ENCODE assay signal across 14 cellular contexts in genomic region chr1:211833174-211833820, GRCh38. TPM values are rescaled to one million over a fixed set of nuclear protein-coding genes. Genes with fewer than 3 reads are reported as not detected.
DNase-seq lines count a peak whose midpoint lies in the region; ATAC-seq lines count a peak whose summit lies in the region.
"Had no signal": no experiment of that assay in that cellular context is flagged by ENCODE, and none has a peak within 500 bp of the region (broad histone marks: within the 10 kb centered on the region; RNA-seq: fewer than 3 reads in every experiment).

No MANE protein-coding gene starts in this region.

- peak; percentile 71 for ATAC-seq in stimulated activated naive CD8-positive, alpha-beta T cell treated with anti-CD3 and anti-CD28 coated beads, Interleukin-15, amount 100 ng/mL, for 72 hours
- ATAC-seq in HG02885 (IDR thresholded peaks at IDR 0.05; ENCODE audit: poor library complexity, unreplicated experiment): no peak
- ATAC-seq in HG02970 (IDR thresholded peaks at IDR 0.05; ENCODE audit: low FRiP score, unreplicated experiment): no peak
- ATAC-seq: left lobe of liver had no signal

- H2BK15ac ChIP-seq in mesenchymal stem cell (ENCODE audit: low read depth, poor library complexity, severe bottlenecking): no peak overlapping the region

- peaks cover 0 to 10% of the 10 kb centered on the region in 2 experiments for H3K27me3 ChIP-seq in mesenchymal stem cell (ENCODE audit: control insufficient read depth in 1 of 2, insufficient read depth in 1 of 2, low read length in 2 of 2)
- H3K27me3 ChIP-seq: Peyer's patch, uterus had no signal

- peak overlapping the region; percentile 76 for H3K27ac Mint-ChIP-seq in activated naive CD8-positive, alpha-beta T cell treated with anti-CD3 and anti-CD28 coated beads for 36 hours
- H3K27ac Mint-ChIP-seq in stimulated activated naive CD8-positive, alpha-beta T cell treated with anti-CD3 and anti-CD28 coated beads, Interleukin-15, amount 100 ng/mL, for 72 hours: peak overlapping the region in 1 of 2 donors; percentile 78

- H3K9ac ChIP-seq in mesenchymal stem cell (ENCODE audit: low read length): no peak overlapping the region

- H3K18ac ChIP-seq in mesenchymal stem cell (ENCODE audit: low read depth in 1 of 2, low read length in 2 of 2): no peak overlapping the region

- peaks cover 4% of the 10 kb centered on the region for H3K4me1 ChIP-seq in mesenchymal stem cell (ENCODE audit: control insufficient read depth, insufficient read depth, low read depth, low read length)
- H3K4me1 ChIP-seq: uterus had no signal

- peaks cover 46% of the 10 kb centered on the region for H3K4me1 Mint-ChIP-seq in activated naive CD8-positive, alpha-beta T cell treated with anti-CD3 and anti-CD28 coated beads for 36 hours
- H3K4me1 Mint-ChIP-seq in stimulated activated naive CD8-positive, alpha-beta T cell treated with anti-CD3 and anti-CD28 coated beads, Interleukin-15, amount 100 ng/mL, for 72 hours: peaks cover 61% of the 10 kb centered on the region

- H3K4me2 ChIP-seq in mesenchymal stem cell (ENCODE audit: low read length, poor library complexity, severe bottlenecking): no peak overlapping the region

- peaks cover 7% of the 10 kb centered on the region for H3K36me3 Mint-ChIP-seq in activated naive CD8-positive, alpha-beta T cell treated with anti-CD3 and anti-CD28 coated beads for 36 hours

- H3K14ac ChIP-seq in mesenchymal stem cell (ENCODE audit: low read length in 2 of 2): no peak overlapping the region

- H3K27me3 Mint-ChIP-seq in activated naive CD8-positive, alpha-beta T cell treated with anti-CD3 and anti-CD28 coated beads for 36 hours: no peaks in the 10 kb centered on the region
- peaks cover 9% of the 10 kb centered on the region for H3K27me3 Mint-ChIP-seq in stimulated activated naive CD8-positive, alpha-beta T cell treated with anti-CD3 and anti-CD28 coated beads, Interleukin-15, amount 100 ng/mL, for 72 hours

- H3K79me1 ChIP-seq in mesenchymal stem cell (replicated peaks; ENCODE audit: low read length, poor library complexity, severe bottlenecking): peaks cover 2% of the 10 kb centered on the region

- no peak overlapping the region for H3K23ac ChIP-seq in mesenchymal stem cell (ENCODE audit: low read length in 2 of 2)

- H4K91ac ChIP-seq in mesenchymal stem cell (ENCODE audit: low read length): no peak overlapping the region

- H3K36me3 ChIP-seq in mesenchymal stem cell (ENCODE audit: control insufficient read depth in 1 of 2, insufficient read depth in 2 of 2, low read depth in 1 of 2, low read length in 2 of 2): no peaks in the 10 kb centered on the region
- H3K36me3 ChIP-seq: esophagus muscularis mucosa, Peyer's patch, uterus had no signal

- DNase-seq in stimulated activated CD4-positive, alpha-beta T cell treated with anti-CD3 and anti-CD28 coated beads, Interleukin-15, amount 100 ng/mL, for 24 hours: peak; percentile 23
- DNase-seq in stimulated activated CD4-positive, alpha-beta T cell treated with anti-CD3 and anti-CD28 coated beads, Interleukin-4, amount 100 ng/mL, for 1 hour: no peak
- DNase-seq in OCI-M1 (lab: John Stamatoyannopoulos, UW) (peak; percentile 90), mesenchymal stem cell (no peak)
- peak; percentile 29 for DNase-seq in activated naive CD8-positive, alpha-beta T cell treated with anti-CD3 and anti-CD28 coated beads for 36 hours
- peak; percentile 33 to 48 for DNase-seq in stimulated activated naive CD8-positive, alpha-beta T cell treated with anti-CD3 and anti-CD28 coated beads, Interleukin-15, amount 100 ng/mL, for 72 hours
- DNase-seq: anterior cingulate cortex, cortex of kidney, Peyer's patch, uterus had no signal

- no peak overlapping the region for H2AFZ ChIP-seq in mesenchymal stem cell (ENCODE audit: low read depth, low read length)

- no peak overlapping the region for H2BK5ac ChIP-seq in mesenchymal stem cell (ENCODE audit: low read depth, low read length, poor library complexity, severe bottlenecking)

- H3K27ac ChIP-seq in mesenchymal stem cell (ENCODE audit: low read length, poor library complexity, severe bottlenecking): no peak overlapping the region
- H3K27ac ChIP-seq: esophagus muscularis mucosa, uterus had no signal

- H3K4me3 ChIP-seq in mesenchymal stem cell (ENCODE audit: insufficient read depth in 1 of 2, low read depth in 1 of 2, low read length in 2 of 2): no peak overlapping the region
- H3K4me3 ChIP-seq: esophagus muscularis mucosa, Peyer's patch, uterus had no signal

- no peak overlapping the region for H2AK5ac ChIP-seq in mesenchymal stem cell (ENCODE audit: low read length, severe bottlenecking)

- H3K4ac ChIP-seq in mesenchymal stem cell (ENCODE audit: low read depth in 1 of 2, low read length in 2 of 2): no peak overlapping the region

- 91% methylated on average over 1 of the region's 1 CpG for WGBS in mesenchymal stem cell

- no peak overlapping the region for H2BK120ac ChIP-seq in mesenchymal stem cell (ENCODE audit: low read depth, low read length)

- peak overlapping the region; percentile 45 for H3K4me3 Mint-ChIP-seq in activated naive CD8-positive, alpha-beta T cell treated with anti-CD3 and anti-CD28 coated beads for 36 hours
- H3K4me3 Mint-ChIP-seq in stimulated activated naive CD8-positive, alpha-beta T cell treated with anti-CD3 and anti-CD28 coated beads, Interleukin-15, amount 100 ng/mL, for 72 hours: peak overlapping the region; percentile 45 to 59

- no peaks in the 10 kb centered on the region for H3K9me3 ChIP-seq in mesenchymal stem cell (ENCODE audit: control insufficient read depth, low read length)
- H3K9me3 ChIP-seq: esophagus muscularis mucosa, Peyer's patch, uterus had no signal

- no peak overlapping the region for H2BK12ac ChIP-seq in mesenchymal stem cell (ENCODE audit: low read length in 2 of 2)

- H4K8ac ChIP-seq in mesenchymal stem cell (ENCODE audit: low read length): no peak overlapping the region

- no peaks in the 10 kb centered on the region for H3K9me3 Mint-ChIP-seq in activated naive CD8-positive, alpha-beta T cell treated with anti-CD3 and anti-CD28 coated beads for 36 hours
- no peaks in the 10 kb centered on the region for H3K9me3 Mint-ChIP-seq in stimulated activated naive CD8-positive, alpha-beta T cell treated with anti-CD3 and anti-CD28 coated beads, Interleukin-15, amount 100 ng/mL, for 72 hours

RNA-seq across cellular contexts. Expression of gene LPGAT1, which starts 2.7 kb away (rescaled TPM):
- total RNA-seq in activated naive CD8-positive, alpha-beta T cell treated with anti-CD3 and anti-CD28 coated beads for 36 hours: 10 to 100 TPM; 18.1 to 22.1 TPM
- 19.9 TPM for polyA plus RNA-seq in mesenchymal stem cell (2013, experiment 1 of 2)
- polyA plus RNA-seq in mesenchymal stem cell (2013, experiment 2 of 2): 20.2 TPM

Comparison
In these comparisons a context has a peak if more than half of its experiments do, and no peak if none do; other contexts are left out.
1. DNase-seq: peak in stimulated activated CD4-positive, alpha-beta T cell treated with anti-CD3 and anti-CD28 coated beads, Interleukin-15, amount 100 ng/mL, for 24 hours (single experiment), OCI-M1 (single experiment), activated naive CD8-positive, alpha-beta T cell treated with anti-CD3 and anti-CD28 coated beads for 36 hours (single experiment) and stimulated activated naive CD8-positive, alpha-beta T cell treated with anti-CD3 and anti-CD28 coated beads, Interleukin-15, amount 100 ng/mL, for 72 hours (2 of 2); none in stimulated activated CD4-positive, alpha-beta T cell treated with anti-CD3 and anti-CD28 coated beads, Interleukin-4, amount 100 ng/mL, for 1 hour (single experiment) and mesenchymal stem cell (single experiment).